8 cellular contexts compared by ENCODE assay signal in the genomic region with DNA sequence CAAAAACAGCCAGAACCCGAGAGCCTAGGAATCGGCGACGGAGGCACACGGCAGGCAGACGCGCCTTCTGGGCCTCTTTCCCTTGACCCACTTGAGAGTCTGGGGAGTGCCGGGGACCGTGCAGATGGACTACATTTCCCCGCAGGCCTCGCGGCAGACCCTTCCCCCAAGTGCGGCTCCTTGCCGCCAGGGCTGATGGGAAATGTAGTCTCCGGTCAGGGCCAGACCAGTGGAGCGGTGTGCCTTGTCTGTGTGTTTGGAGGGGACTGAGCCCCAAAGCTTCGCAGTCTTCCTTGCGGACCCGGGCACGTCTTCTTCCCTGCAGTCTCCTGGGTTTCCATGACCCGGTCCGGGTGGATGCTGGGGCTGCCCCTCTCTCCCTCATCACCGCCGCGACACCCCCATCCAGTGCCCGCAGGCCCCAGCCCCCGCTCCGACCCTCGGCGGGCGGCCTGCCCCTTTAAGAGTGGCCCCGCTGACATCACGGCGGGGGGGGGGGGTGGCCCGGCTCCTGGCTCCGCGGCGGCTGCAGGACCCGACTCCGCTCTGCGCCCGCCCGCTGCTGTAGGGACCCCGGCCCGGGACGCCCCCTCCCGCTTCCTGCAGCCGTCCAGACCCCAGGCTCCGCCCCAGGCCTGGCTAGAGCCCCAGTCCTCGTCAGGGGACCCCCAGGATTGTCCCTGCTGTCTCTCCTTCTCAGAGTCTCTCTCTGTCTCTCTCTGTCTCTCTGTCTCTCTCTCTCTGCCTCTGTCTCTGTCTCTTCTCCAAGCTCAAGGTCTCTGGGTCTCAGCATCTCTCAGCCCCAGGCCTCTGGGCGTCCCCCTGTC. TPM values are rescaled to one million over a fixed set of nuclear protein-coding genes. Genes with fewer than 3 reads are reported as not detected.
DNase-seq lines count a peak whose midpoint lies in the region; ATAC-seq and TF ChIP-seq lines count a peak whose summit lies in the region.

No MANE protein-coding gene starts in this region.

- intact Hi-C loops in IMR-90 (cut with micrococcal nuclease): no loop called here
- intact Hi-C loops in CD14-positive monocyte (cut with micrococcal nuclease): no loop called here

- H3K4me1 Mint-ChIP-seq in activated CD8-positive, alpha-beta T cell treated with anti-CD3 and anti-CD28 coated beads, Interleukin-2, amount 10 ng/mL, durations not matched to agents 7 days and 5 days (ENCODE audit: low read depth): peaks cover 13% of the 10 kb centered on the region
- peaks cover 23 to 43% (median 29%) of the 10 kb centered on the region in 4 donors for H3K4me1 Mint-ChIP-seq in naive thymus-derived CD8-positive, alpha-beta T cell
- H3K4me1 Mint-ChIP-seq in CD14-positive monocyte: peaks cover 27% of the 10 kb centered on the region

- BruUV-seq in IMR-90 (replicated peaks; lab: Mats Ljungman, UMichigan): no TSS peak

- peak overlapping the region; percentile 79 for H2AFZ ChIP-seq in IMR-90 (replicated peaks; ENCODE audit: low read length, poor library complexity)

- no peak overlapping the region; the same call in 1 of the 2 replicates for H4K5ac ChIP-seq in IMR-90 (ENCODE audit: low read depth, low read length)

- no peak overlapping the region for H2BK15ac ChIP-seq in IMR-90 (ENCODE audit: low read depth, low read length)

- H2BK120ac ChIP-seq in IMR-90 (ENCODE audit: low read depth, low read length): no peak overlapping the region

- no peak overlapping the region for H4K91ac ChIP-seq in IMR-90 (ENCODE audit: insufficient read depth, low read depth, low read length)

- ATAC-seq in IMR-90 (ENCODE audit: low read depth) (peak; percentile 82), thoracic aorta (ENCODE audit: insufficient number of reproducible peaks, low FRiP score, low read depth) (no peak), GM21723 (IDR thresholded peaks at IDR 0.05; ENCODE audit: unreplicated experiment) (no peak)
- ATAC-seq in activated CD8-positive, alpha-beta T cell treated with anti-CD3 and anti-CD28 coated beads, Interleukin-2, amount 10 ng/mL, durations not matched to agents 7 days and 5 days: peak; percentile 43
- ATAC-seq in naive thymus-derived CD8-positive, alpha-beta T cell: peak; percentile 41 to 61

- H2AK5ac ChIP-seq in IMR-90 (ENCODE audit: low read depth, low read length): no peak overlapping the region

- 0 out of 2 replicates have a peak overlapping the region, but pooled peaks have one; percentile 71 for H3K14ac ChIP-seq in IMR-90 (replicated peaks; ENCODE audit: low read depth, low read length)

- H2BK5ac ChIP-seq in IMR-90 (ENCODE audit: low read depth, low read length, poor library complexity, severe bottlenecking): no peak overlapping the region

- no peaks in the 10 kb centered on the region for H3K36me3 Mint-ChIP-seq in activated CD8-positive, alpha-beta T cell treated with anti-CD3 and anti-CD28 coated beads, Interleukin-2, amount 10 ng/mL, durations not matched to agents 7 days and 5 days (ENCODE audit: low read depth)
- peaks cover 4 to 13% (median 12%) of the 10 kb centered on the region in 3 donors for H3K36me3 Mint-ChIP-seq in naive thymus-derived CD8-positive, alpha-beta T cell
- H3K36me3 Mint-ChIP-seq in CD14-positive monocyte: peaks cover 14 to 23% of the 10 kb centered on the region in 2 donors

- no peaks in the 10 kb centered on the region for H3K9me1 ChIP-seq in IMR-90 (ENCODE audit: insufficient read depth, low read length)

- peaks cover 56% of the 10 kb centered on the region for H3K27me3 Mint-ChIP-seq in activated CD8-positive, alpha-beta T cell treated with anti-CD3 and anti-CD28 coated beads, Interleukin-2, amount 10 ng/mL, durations not matched to agents 7 days and 5 days (ENCODE audit: low read depth)
- peaks cover 48 to 91% (median 80%) of the 10 kb centered on the region in 5 donors for H3K27me3 Mint-ChIP-seq in naive thymus-derived CD8-positive, alpha-beta T cell
- H3K27me3 Mint-ChIP-seq in CD14-positive monocyte (ENCODE audit: low read depth in 3 of 3): peaks cover 75 to 87% (median 84%) of the 10 kb centered on the region in 3 donors

- dilution Hi-C loops in IMR-90 (cut with HindIII; ENCODE audit: low sequenced_read_pairs, unreplicated experiment): no loop called here

- H3K79me1 ChIP-seq in IMR-90 (ENCODE audit: low read depth in 1 of 2, low read length in 2 of 2): no peaks in the 10 kb centered on the region

- peaks cover 0 to 41% (median 0%) of the 10 kb centered on the region in 11 experiments; a peak in 7 of 22 replicates for H4K20me1 ChIP-seq in BLaER1 treated with 17β-estradiol and CSF1 and Interleukin-3, amounts not matched to agents 10 nM and 100 nM
- H4K20me1 ChIP-seq in IMR-90 (ENCODE audit: insufficient read depth, low read length): no peaks in the 10 kb centered on the region

- no peak overlapping the region for H2BK20ac ChIP-seq in IMR-90 (ENCODE audit: low read depth, low read length)

- H3K36me3 ChIP-seq in BLaER1 treated with 17β-estradiol and CSF1 and Interleukin-3, amounts not matched to agents 10 nM and 100 nM: no peaks in the 10 kb centered on the region
- H3K36me3 ChIP-seq in IMR-90 (ENCODE audit: control insufficient read depth, insufficient read depth, low read length) (no peaks in the 10 kb centered on the region), thoracic aorta (no peaks in the 10 kb centered on the region)

- peak; percentile 40 for DNase-seq in IMR-90
- DNase-seq in activated CD8-positive, alpha-beta T cell treated with anti-CD3 and anti-CD28 coated beads, Interleukin-2, amount 10 ng/mL, durations not matched to agents 7 days and 5 days: peak; percentile 49
- DNase-seq in effector CD8-positive, alpha-beta T cell (lab: John Stamatoyannopoulos, UW): peak; percentile 2
- DNase-seq in naive thymus-derived CD8-positive, alpha-beta T cell: peak in 2 of 10 donors; percentile 29
- no peak for DNase-seq in thoracic aorta (ENCODE audit: low spot score)
- no peak for DNase-seq in CD14-positive monocyte (ENCODE audit: low spot score)

- TF ChIP-seq RAD21 in IMR-90 (IDR thresholded peaks at IDR 0.05; ENCODE audit: low read length): no peak

- H3K9me3 ChIP-seq in BLaER1 treated with 17β-estradiol and CSF1 and Interleukin-3, amounts not matched to agents 10 nM and 100 nM (replicated peaks in 1 of 11): no peaks in the 10 kb centered on the region
- no peaks in the 10 kb centered on the region for H3K9me3 ChIP-seq in IMR-90 (ENCODE audit: control insufficient read depth, insufficient read depth, low read length)
- H3K9me3 ChIP-seq in thoracic aorta: no peaks in the 10 kb centered on the region

- H3K4me3 ChIP-seq in BLaER1 treated with 17β-estradiol and CSF1 and Interleukin-3, amounts not matched to agents 10 nM and 100 nM: 0 out of 20 replicates have a peak overlapping the region, but pooled peaks of 1 of the 10 experiments have one; percentile 10
- H3K4me3 ChIP-seq in IMR-90 (ENCODE audit: insufficient read depth, low read depth, low read length) (peak overlapping the region; percentile 46), thoracic aorta (peak overlapping the region; percentile 15)

- H3K27ac ChIP-seq in BLaER1 treated with 17β-estradiol and CSF1 and Interleukin-3, amounts not matched to agents 10 nM and 100 nM: no peak overlapping the region
- no peak overlapping the region for H3K27ac ChIP-seq in IMR-90 (ENCODE audit: insufficient read depth, low read length)
- no peak overlapping the region for H3K27ac ChIP-seq in thoracic aorta

- H3K27ac Mint-ChIP-seq in activated CD8-positive, alpha-beta T cell treated with anti-CD3 and anti-CD28 coated beads, Interleukin-2, amount 10 ng/mL, durations not matched to agents 7 days and 5 days: no peak overlapping the region
- H3K27ac Mint-ChIP-seq in naive thymus-derived CD8-positive, alpha-beta T cell: peak overlapping the region in 2 of 10 donors; percentile 35 to 74
- no peak overlapping the region for H3K27ac Mint-ChIP-seq in CD14-positive monocyte

- no peak overlapping the region for H2AK9ac ChIP-seq in IMR-90 (replicated peaks; ENCODE audit: low read depth, low read length, poor library complexity)

- peaks cover 85 to 98% (median 94%) of the 10 kb centered on the region in 11 experiments for H3K27me3 ChIP-seq in BLaER1 treated with 17β-estradiol and CSF1 and Interleukin-3, amounts not matched to agents 10 nM and 100 nM
- H3K27me3 ChIP-seq in IMR-90 (ENCODE audit: control insufficient read depth, insufficient read depth, low read length): peaks cover 31% of the 10 kb centered on the region
- H3K27me3 ChIP-seq in thoracic aorta (replicated peaks; ENCODE audit: insufficient read depth): peaks cover 22% of the 10 kb centered on the region

- no peak overlapping the region for H3K9ac ChIP-seq in BLaER1 treated with 17β-estradiol and CSF1 and Interleukin-3, amounts not matched to agents 10 nM and 100 nM
- H3K9ac ChIP-seq in IMR-90 (ENCODE audit: low read depth, low read length): no peak overlapping the region; the same call in 1 of the 2 replicates

- TF ChIP-seq CTCF in IMR-90 (conservative IDR thresholded peaks at IDR 0.05; ENCODE audit: low read depth, low read length) (no peak), thoracic aorta (IDR thresholded peaks at IDR 0.05) (no peak), CD14-positive monocyte (IDR thresholded peaks at IDR 0.05) (no peak)

- CTCF ChIA-PET in IMR-90 (lab: Yijun Ruan, JAX): no interaction called here
- CTCF ChIA-PET in activated CD8-positive, alpha-beta T cell treated with anti-CD3 and anti-CD28 coated beads, Interleukin-2, amount 10 ng/mL, durations not matched to agents 7 days and 5 days (lab: Charles Lee): no interaction called here

- H3K56ac ChIP-seq in IMR-90 (ENCODE audit: extremely low read depth, insufficient read depth, low read length): no peak overlapping the region

- POLR2A ChIA-PET in IMR-90 (lab: Charles Lee; ENCODE audit: unreplicated experiment): no interaction called here
- POLR2A ChIA-PET in activated CD8-positive, alpha-beta T cell treated with anti-CD3 and anti-CD28 coated beads, Interleukin-2, amount 10 ng/mL, durations not matched to agents 7 days and 5 days (lab: Charles Lee): no interaction called here
- POLR2A ChIA-PET in naive thymus-derived CD8-positive, alpha-beta T cell (lab: Charles Lee): no interaction called here

- H3K4ac ChIP-seq in IMR-90 (ENCODE audit: low read depth, low read length): no peak overlapping the region

- in situ Hi-C loops in IMR-90 (cut with MboI; ENCODE audit: low sequenced_read_pairs): no loop called here

- H3K9me3 Mint-ChIP-seq in activated CD8-positive, alpha-beta T cell treated with anti-CD3 and anti-CD28 coated beads, Interleukin-2, amount 10 ng/mL, durations not matched to agents 7 days and 5 days (ENCODE audit: insufficient read depth): no peaks in the 10 kb centered on the region
- H3K9me3 Mint-ChIP-seq in naive thymus-derived CD8-positive, alpha-beta T cell: peaks cover 0 to 12% (median 0%) of the 10 kb centered on the region in 9 donors
- H3K9me3 Mint-ChIP-seq in CD14-positive monocyte: peaks cover 0 to 35% (median 22%) of the 10 kb centered on the region in 7 donors

- no peak for TF ChIP-seq POLR2A in IMR-90 (IDR thresholded peaks at IDR 0.05; ENCODE audit: low read depth, low read length)

- peak overlapping the region in 1 of 2 experiments; percentile 53; a peak in 1 of 4 replicates for H4K8ac ChIP-seq in IMR-90 (ENCODE audit: low read depth in 2 of 2, low read length in 2 of 2)

- H3K4me3 Mint-ChIP-seq in activated CD8-positive, alpha-beta T cell treated with anti-CD3 and anti-CD28 coated beads, Interleukin-2, amount 10 ng/mL, durations not matched to agents 7 days and 5 days: no peak overlapping the region
- peak overlapping the region; percentile 45 to 93 (median 70) for H3K4me3 Mint-ChIP-seq in naive thymus-derived CD8-positive, alpha-beta T cell
- peak overlapping the region in 1 of 2 donors; percentile 97 for H3K4me3 Mint-ChIP-seq in CD14-positive monocyte

- H3K4me1 ChIP-seq in BLaER1 treated with 17β-estradiol and CSF1 and Interleukin-3, amounts not matched to agents 10 nM and 100 nM: peaks cover 0 to 38% (median 13%) of the 10 kb centered on the region in 10 experiments; a peak in 12 of 20 replicates
- peaks cover 5% of the 10 kb centered on the region; the same call in 1 of the 2 replicates for H3K4me1 ChIP-seq in IMR-90 (ENCODE audit: control insufficient read depth, insufficient read depth, low read length)
- H3K4me1 ChIP-seq in thoracic aorta (ENCODE audit: control insufficient read depth in 1 of 2, low read depth in 2 of 2): peaks cover 0 to 18% of the 10 kb centered on the region in 2 donors

- 3% methylated on average over 7 of the region's 51 CpGs; no CpG with 5 or more reads in 1 of the 2 experiments for WGBS in IMR-90 (ENCODE audit: extremely low coverage in 2 of 2, insufficient read length in 1 of 2), 2 experiments

- H3K4me2 ChIP-seq in BLaER1 treated with 17β-estradiol and CSF1 and Interleukin-3, amounts not matched to agents 10 nM and 100 nM: peak overlapping the region in 7 of 11 experiments; percentile 4 to 78 (median 35); a peak in 12 of 22 replicates
- H3K4me2 ChIP-seq in IMR-90 (ENCODE audit: low read depth, low read length): peak overlapping the region; percentile 86

- H3K23ac ChIP-seq in IMR-90 (ENCODE audit: low read depth, low read length): no peak overlapping the region; the same call in 1 of the 2 replicates

- H3K18ac ChIP-seq in IMR-90 (ENCODE audit: low read depth, low read length): no peak overlapping the region

RNA-seq across cellular contexts. Expression of a gene that starts 0.8 kb away (rescaled TPM):
- under 0.01 and 0.36 TPM in 2 replicates for total RNA-seq in IMR-90 (2012; rRNA removed)
- 6.7 and 7.7 TPM in 2 replicates for polyA plus RNA-seq in IMR-90 (2012; rRNA removed)
- 3.6 and 10.9 TPM in 2 replicates for polyA plus RNA-seq in IMR-90 (2012; cell fraction: cytosol; rRNA removed)
- polyA plus RNA-seq in IMR-90 (2012; cell fraction: nucleus; rRNA removed; ENCODE audit: low replicate concordance): 9.8 and 16.2 TPM in 2 replicates
- total RNA-seq in activated CD8-positive, alpha-beta T cell treated with anti-CD3 and anti-CD28 coated beads, Interleukin-2, amount 10 ng/mL, durations not matched to agents 7 days and 5 days: not detected
- not detected for total RNA-seq in naive thymus-derived CD8-positive, alpha-beta T cell
- polyA plus RNA-seq in naive thymus-derived CD8-positive, alpha-beta T cell: not detected
- total RNA-seq in thoracic aorta: not detected
- polyA plus RNA-seq in CD14-positive monocyte: not detected

RNA-seq across cellular contexts. Expression of a gene that starts 26.3 kb away (rescaled TPM):
- not detected in 2 replicates for total RNA-seq in IMR-90 (2012; rRNA removed)
- polyA plus RNA-seq in IMR-90 (2012; rRNA removed): 0.04 TPM in 1 of 2 replicates, not detected in the other
- 0.01 and 0.04 TPM in 2 replicates for polyA plus RNA-seq in IMR-90 (2012; cell fraction: cytosol; rRNA removed)
- polyA plus RNA-seq in IMR-90 (2012; cell fraction: nucleus; rRNA removed; ENCODE audit: low replicate concordance): 0.28 and 0.65 TPM in 2 replicates
- not detected for total RNA-seq in activated CD8-positive, alpha-beta T cell treated with anti-CD3 and anti-CD28 coated beads, Interleukin-2, amount 10 ng/mL, durations not matched to agents 7 days and 5 days
- total RNA-seq in naive thymus-derived CD8-positive, alpha-beta T cell: not detected
- polyA plus RNA-seq in naive thymus-derived CD8-positive, alpha-beta T cell: not detected
- total RNA-seq in thoracic aorta: not detected
- polyA plus RNA-seq in CD14-positive monocyte: not detected

RNA-seq across cellular contexts. Expression of a gene that starts 40.6 kb away (rescaled TPM):
- total RNA-seq in IMR-90 (2012; rRNA removed) (4.8 and 5.3 TPM in 2 replicates), thoracic aorta (100 to 1,000 TPM; 151 to 300 TPM)
- polyA plus RNA-seq in IMR-90 (2012; rRNA removed) (96.1 and 112 TPM in 2 replicates), CD14-positive monocyte (100 to 1,000 TPM; 254 to 310 TPM)
- polyA plus RNA-seq in IMR-90 (2012; cell fraction: cytosol; rRNA removed): 53.9 and 155 TPM in 2 replicates
- polyA plus RNA-seq in IMR-90 (2012; cell fraction: nucleus; rRNA removed; ENCODE audit: low replicate concordance): 67.8 and 150 TPM in 2 replicates
- 10 to 100 TPM; 92.9 to 98.1 TPM for total RNA-seq in activated CD8-positive, alpha-beta T cell treated with anti-CD3 and anti-CD28 coated beads, Interleukin-2, amount 10 ng/mL, durations not matched to agents 7 days and 5 days
- 10 to 100 TPM; 35.0 to 36.5 TPM for total RNA-seq in naive thymus-derived CD8-positive, alpha-beta T cell
- 10 to 100 TPM; 33.9 to 42.0 (median 40.3) TPM for polyA plus RNA-seq in naive thymus-derived CD8-positive, alpha-beta T cell

RNA-seq across cellular contexts. Expression of a gene that starts 54.4 kb away (rescaled TPM):
- total RNA-seq in IMR-90 (2012; rRNA removed) (not detected in 2 replicates), thoracic aorta (not detected)
- polyA plus RNA-seq in IMR-90 (2012; rRNA removed) (0.09 and 0.15 TPM in 2 replicates), CD14-positive monocyte (not detected)
- polyA plus RNA-seq in IMR-90 (2012; cell fraction: cytosol; rRNA removed): 0.04 and 0.08 TPM in 2 replicates
- 0.39 and 0.54 TPM in 2 replicates for polyA plus RNA-seq in IMR-90 (2012; cell fraction: nucleus; rRNA removed; ENCODE audit: low replicate concordance)
- not detected for total RNA-seq in activated CD8-positive, alpha-beta T cell treated with anti-CD3 and anti-CD28 coated beads, Interleukin-2, amount 10 ng/mL, durations not matched to agents 7 days and 5 days
- not detected for total RNA-seq in naive thymus-derived CD8-positive, alpha-beta T cell
- polyA plus RNA-seq in naive thymus-derived CD8-positive, alpha-beta T cell: not detected

Comparison
In these comparisons a context has a peak if more than half of its experiments do, and no peak if none do; other contexts are left out.
1. ATAC-seq: peak in IMR-90 (single experiment), activated CD8-positive, alpha-beta T cell treated with anti-CD3 and anti-CD28 coated beads, Interleukin-2, amount 10 ng/mL, durations not matched to agents 7 days and 5 days (single experiment) and naive thymus-derived CD8-positive, alpha-beta T cell (2 of 2); none in thoracic aorta (single experiment) and GM21723 (single experiment).
2. DNase-seq: peak in IMR-90 (single experiment), activated CD8-positive, alpha-beta T cell treated with anti-CD3 and anti-CD28 coated beads, Interleukin-2, amount 10 ng/mL, durations not matched to agents 7 days and 5 days (single experiment) and effector CD8-positive, alpha-beta T cell (single experiment); none in thoracic aorta (single experiment) and CD14-positive monocyte (single experiment).